In the genomic region with DNA sequence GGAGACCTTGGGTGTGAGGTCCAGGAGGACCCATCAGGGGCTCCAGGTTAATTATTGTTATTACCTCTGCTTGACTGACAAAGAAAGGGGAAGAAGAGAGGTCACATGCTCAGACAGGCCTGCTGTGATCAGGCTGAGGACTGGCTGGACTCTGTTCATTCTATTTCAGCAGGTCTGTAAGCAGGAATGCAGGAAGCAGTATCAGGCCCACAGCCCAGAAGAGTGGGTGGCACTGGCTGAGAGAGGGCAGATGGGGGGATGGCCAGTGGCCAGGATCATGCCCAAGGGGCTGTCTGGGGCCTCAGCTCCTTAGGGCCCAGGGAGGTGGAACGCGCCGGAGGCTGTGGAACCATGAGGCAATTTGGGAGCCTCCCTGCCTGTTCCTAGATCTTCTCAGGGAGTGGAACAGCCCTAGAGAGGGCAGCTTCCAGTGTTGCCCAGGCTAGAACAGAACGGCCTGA, we compare ENCODE assay signal across 14 cellular contexts. TPM values are rescaled to one million over a fixed set of nuclear protein-coding genes. Genes with fewer than 3 reads are reported as not detected.
DNase-seq lines count a peak whose midpoint lies in the region; ATAC-seq and TF ChIP-seq lines count a peak whose summit lies in the region.
"Had no signal": no experiment of that assay in that cellular context is flagged by ENCODE, and none has a peak within 500 bp of the region (broad histone marks: within the 10 kb centered on the region; RNA-seq: fewer than 3 reads in every experiment).

No MANE protein-coding gene starts in this region.

- H3K36me3 ChIP-seq in OCI-LY3 (replicated peaks; ENCODE audit: low read depth, low read length) (no peaks in the 10 kb centered on the region), thyroid gland (no peaks in the 10 kb centered on the region), MM.1S (replicated peaks; ENCODE audit: insufficient read depth, low read length) (no peaks in the 10 kb centered on the region)
- H3K36me3 ChIP-seq: spleen had no signal

- H3K4me3 Mint-ChIP-seq in chondrocyte (ENCODE audit: unreplicated experiment) = no peak overlapping the region
- H3K4me3 Mint-ChIP-seq: CD8-positive, alpha-beta T cell had no signal

- H3K27ac Mint-ChIP-seq in chondrocyte (ENCODE audit: unreplicated experiment) = peak overlapping the region; percentile 95
- H3K27ac Mint-ChIP-seq: CD8-positive, alpha-beta T cell had no signal

- peaks cover 35% of the 10 kb centered on the region for H3K27me3 ChIP-seq in OCI-LY3 (ENCODE audit: low read depth, low read length)
- H3K27me3 ChIP-seq in thyroid gland = no peaks in the 10 kb centered on the region
- 0 out of 2 replicates have a peak, but pooled peaks cover 7% of the 10 kb centered on the region for H3K27me3 ChIP-seq in MM.1S (replicated peaks; ENCODE audit: insufficient read depth, low read length)

- no peaks in the 10 kb centered on the region for H3K79me2 ChIP-seq in OCI-LY3 (ENCODE audit: low read length)
- H3K79me2 ChIP-seq in MM.1S (ENCODE audit: low read length) = no peaks in the 10 kb centered on the region

- intact Hi-C loops in thyroid gland (cut with DNase I) = no loop called here

- H4K20me1 ChIP-seq in OCI-LY3 (ENCODE audit: insufficient read depth, low read length) = no peaks in the 10 kb centered on the region
- no peaks in the 10 kb centered on the region for H4K20me1 ChIP-seq in MM.1S (ENCODE audit: insufficient read depth, low read length)

- H3K9me3 Mint-ChIP-seq in chondrocyte (ENCODE audit: low read depth) = no peaks in the 10 kb centered on the region
- H3K9me3 Mint-ChIP-seq: CD8-positive, alpha-beta T cell had no signal

- H3K27ac ChIP-seq in OCI-LY3 (ENCODE audit: low read length) (no peak overlapping the region), thyroid gland (peak overlapping the region; percentile 65 to 70 (median 68)), MM.1S (ENCODE audit: low read length) (no peak overlapping the region)
- H3K27ac ChIP-seq: spleen had no signal

- H3K4me2 ChIP-seq in OCI-LY3 (ENCODE audit: low read length) (no peak overlapping the region), MM.1S (ENCODE audit: low read depth, low read length) (no peak overlapping the region)

- peak overlapping the region; percentile 3; the same call in 1 of the 2 replicates for H2AFZ ChIP-seq in OCI-LY3 (ENCODE audit: low read depth, low read length)
- H2AFZ ChIP-seq in MM.1S (ENCODE audit: low read length) = no peak overlapping the region

- H3K9me2 ChIP-seq in MM.1S (replicated peaks; ENCODE audit: insufficient read depth, low read length) = no peaks in the 10 kb centered on the region

- no peaks in the 10 kb centered on the region for H3K9me3 ChIP-seq in OCI-LY3 (ENCODE audit: insufficient read depth, low read length)
- no peaks in the 10 kb centered on the region for H3K9me3 ChIP-seq in thyroid gland
- H3K9me3 ChIP-seq in MM.1S (replicated peaks; ENCODE audit: insufficient read depth, low read length) = no peaks in the 10 kb centered on the region
- H3K9me3 ChIP-seq: mucosa of descending colon, spleen had no signal

- no peaks in the 10 kb centered on the region for H3K36me3 Mint-ChIP-seq in chondrocyte (ENCODE audit: low read depth)
- H3K36me3 Mint-ChIP-seq: CD8-positive, alpha-beta T cell had no signal

- H3K27me3 Mint-ChIP-seq in chondrocyte (ENCODE audit: low read depth) = peaks cover 2% of the 10 kb centered on the region

- TF ChIP-seq CTCF in OCI-LY3 (IDR thresholded peaks at IDR 0.05; ENCODE audit: low read depth, low read length) (no peak), chondrocyte (IDR thresholded peaks at IDR 0.05) (no peak), thyroid gland (IDR thresholded peaks at IDR 0.05) (no peak), MM.1S (IDR thresholded peaks at IDR 0.05; ENCODE audit: low read length) (no peak)

- no peak for ATAC-seq in HG03354 (IDR thresholded peaks at IDR 0.05; ENCODE audit: poor library complexity, severe bottlenecking, unreplicated experiment)
- ATAC-seq: CD8-positive, alpha-beta T cell; mucosa of descending colon had no signal

- peaks cover 70% of the 10 kb centered on the region for H3K4me1 Mint-ChIP-seq in chondrocyte (ENCODE audit: low read depth)

- H3K4me1 ChIP-seq in OCI-LY3 (ENCODE audit: low read length) (peaks cover 6% of the 10 kb centered on the region), thyroid gland (peaks cover 19 to 36% of the 10 kb centered on the region in 2 donors), MM.1S (ENCODE audit: low read length) (no peaks in the 10 kb centered on the region)

- TF ChIP-seq POLR2A in thyroid gland (IDR thresholded peaks at IDR 0.05) = no peak

- H3K9ac ChIP-seq in OCI-LY3 (ENCODE audit: low read length) = no peak overlapping the region
- no peak overlapping the region for H3K9ac ChIP-seq in MM.1S (ENCODE audit: low read length)

- H3K4me3 ChIP-seq in OCI-LY3 (ENCODE audit: low read length) = no peak overlapping the region
- H3K4me3 ChIP-seq in thyroid gland (replicated peaks in 1 of 3) = no peak overlapping the region
- no peak overlapping the region for H3K4me3 ChIP-seq in MM.1S (ENCODE audit: low read length)
- H3K4me3 ChIP-seq: mucosa of descending colon, spleen had no signal

- WGBS in thyroid gland, 2 donors = 33 to 43% methylated on average over 4 of the region's 4 CpGs

- DNase-seq in chondrocyte (ENCODE audit: low spot score) = no peak
- DNase-seq in medulla oblongata (ENCODE audit: extremely low spot score) = peak; percentile 45
- DNase-seq in thyroid gland = peak; percentile 85 to 88
- DNase-seq in MM.1S = no peak
- DNase-seq in GOT3 (lab: John Stamatoyannopoulos, UW) = no peak
- DNase-seq in ecto neural progenitor cell (ENCODE audit: low spot score) = no peak
- DNase-seq: activated CD4-positive, alpha-beta T cell treated with anti-CD3 and anti-CD28 coated beads, Interleukin-2, amount 50 U/mL, for 1 hour; activated naive CD4-positive, alpha-beta T cell; CD8-positive, alpha-beta T cell; dermis blood vessel endothelial cell; mucosa of descending colon; spleen had no signal

- no peaks in the 10 kb centered on the region for H3F3A ChIP-seq in MM.1S (ENCODE audit: insufficient read depth, low read length)

RNA-seq across cellular contexts. Expression of gene ZBTB7C, which starts 43.7 kb away (rescaled TPM):
- total RNA-seq in chondrocyte (1.00 to 4.4 TPM (median 1.4 TPM) in 3 replicates), thyroid gland (10 to 100 TPM; 41.7 to 66.7 (median 49.5) TPM)
- total RNA-seq: CD8-positive, alpha-beta T cell; dermis blood vessel endothelial cell had no signal

Comparison
In these comparisons a context has a peak if more than half of its experiments do, and no peak if none do; other contexts are left out.
1. H3K27ac ChIP-seq: peak in thyroid gland (3 of 3); none in OCI-LY3 (single experiment) and MM.1S (single experiment).
2. DNase-seq: peak in medulla oblongata (single experiment) and thyroid gland (2 of 2); none in chondrocyte (single experiment), MM.1S (single experiment), GOT3 (single experiment) and ecto neural progenitor cell (single experiment).